In genomic region chr5:163408311-163408923, GRCh38 we compare ENCODE assay signal across 8 cellular contexts. TPM values are rescaled to one million over a fixed set of nuclear protein-coding genes. Genes with fewer than 3 reads are reported as not detected.
DNase-seq lines count a peak whose midpoint lies in the region; ATAC-seq and TF ChIP-seq lines count a peak whose summit lies in the region.

No MANE protein-coding gene starts in this region.

- intact Hi-C loops in right lobe of liver (cut with DNase I), result no loop called here

- TF ChIP-seq POLR2A in right lobe of liver (IDR thresholded peaks at IDR 0.05), result no peak

- peaks cover 13% of the 10 kb centered on the region for H3K4me1 Mint-ChIP-seq in chondrocyte (ENCODE audit: low read depth)

- H3K4me3 ChIP-seq in right lobe of liver, result no peak overlapping the region

- no peaks in the 10 kb centered on the region for H3K9me3 ChIP-seq in right lobe of liver

- no peaks in the 10 kb centered on the region for H3K36me3 Mint-ChIP-seq in chondrocyte (ENCODE audit: low read depth)

- H3K36me3 ChIP-seq in right lobe of liver, result no peaks in the 10 kb centered on the region

- H3K27ac ChIP-seq in right lobe of liver, result no peak overlapping the region

- H3K27ac Mint-ChIP-seq in chondrocyte (ENCODE audit: unreplicated experiment), result peak overlapping the region; percentile 6

- H3K4me3 Mint-ChIP-seq in chondrocyte (ENCODE audit: unreplicated experiment), result no peak overlapping the region

- H3K27me3 ChIP-seq in right lobe of liver, result no peaks in the 10 kb centered on the region

- no peaks in the 10 kb centered on the region for H3K9me3 Mint-ChIP-seq in chondrocyte (ENCODE audit: low read depth)

- in situ Hi-C loops in GM13977 (cut with MboI; ENCODE audit: low pct_unique_long_range_greater_than_20kb, low sequenced_read_pairs, unreplicated experiment), result no loop called here

- DNase-seq in A172 (ENCODE audit: low spot score), result peak; percentile 62
- DNase-seq in GM13977 (ENCODE audit: low spot score), result peak; percentile 52
- DNase-seq in NCI-H2029 treated with DMSO at 0.1 percent for 48 hours (lab: John Stamatoyannopoulos, UW), result peak; percentile 16
- no peak for DNase-seq in chondrocyte (ENCODE audit: low spot score)
- peak in 2 of 3 donors; percentile 39 to 59 for DNase-seq in right lobe of liver
- DNase-seq in stimulated activated CD4-positive, alpha-beta T cell treated with anti-CD3 and anti-CD28 coated beads, TNF-alpha, amount 100 ng/mL, for 24 hours (ENCODE audit: low read depth in 3 of 3), result peak; percentile 10 to 36 (median 16)

- ATAC-seq in HG02870 (IDR thresholded peaks at IDR 0.05; ENCODE audit: unreplicated experiment) (peak; percentile 58), right lobe of liver (peak; percentile 83 to 95 (median 88))
- ATAC-seq in activated CD4-positive, CD25-positive, alpha-beta regulatory T cell treated with anti-CD3 and anti-CD28 coated beads, Interleukin-2, amount 50 U/mL, for 24 hours, result peak; percentile 71 to 81

- H3K4me1 ChIP-seq in right lobe of liver, result no peaks in the 10 kb centered on the region

- TF ChIP-seq CTCF in GM13977 (IDR thresholded peaks at IDR 0.05; ENCODE audit: extremely low read depth, insufficient read depth, missing control alignments) (peak; percentile 85), chondrocyte (IDR thresholded peaks at IDR 0.05) (peak; percentile 96), right lobe of liver (IDR thresholded peaks at IDR 0.05) (peak; percentile 84 to 91 (median 87))

- peaks cover 26% of the 10 kb centered on the region for H3K27me3 Mint-ChIP-seq in chondrocyte (ENCODE audit: low read depth)

- 13% methylated on average over 9 of the region's 9 CpGs for WGBS in right lobe of liver (ENCODE audit: insufficient coverage, low coverage, low lambda C conversion rate, missing lambda C conversion rate)

RNA-seq across cellular contexts. Expression of gene CCNG1, which starts 29.0 kb away (rescaled TPM):
- 193 and 201 TPM in 2 replicates for total RNA-seq in A172 (2014; rRNA removed; shearing (Covaris generic))
- total RNA-seq in chondrocyte, result 70.5 to 90.6 TPM (median 80.0 TPM) in 3 replicates
- 100 to 1,000 TPM in 1 of 6 experiments, 10 to 100 TPM in 5; 47.7 to 146 (median 80.1) TPM for total RNA-seq in right lobe of liver

RNA-seq across cellular contexts. Expression of gene NUDCD2, which starts 51.5 kb away (rescaled TPM):
- total RNA-seq in A172 (2014; rRNA removed; shearing (Covaris generic)), result 28.3 and 29.3 TPM in 2 replicates
- total RNA-seq in chondrocyte (24.6 to 27.1 TPM (median 27.0 TPM) in 3 replicates), right lobe of liver (10 to 100 TPM in 4 of 6 experiments, 1 to 10 TPM in 2; 2.0 to 16.9 (median 11.8) TPM)

RNA-seq across cellular contexts. Expression of gene HMMR, which starts 52.0 kb away (rescaled TPM):
- total RNA-seq in A172 (2014; rRNA removed; shearing (Covaris generic)), result 87.2 and 94.1 TPM in 2 replicates
- total RNA-seq in chondrocyte (3.7 to 4.2 TPM (median 3.9 TPM) in 3 replicates), right lobe of liver (1 to 10 TPM in 4 of 6 experiments, under 1 TPM in 2; 0.11 to 3.0 (median 1.1) TPM)

Comparison
In these comparisons a context has a peak if more than half of its experiments do, and no peak if none do; other contexts are left out.
1. RNA of gene HMMR, which starts 52.0 kb away (total RNA-seq): 87.2 to 94.1 TPM in A172; 3.7 to 4.2 TPM in chondrocyte and 0.11 to 3.0 TPM in right lobe of liver; every median in the first group is over 10 times any median in the second.
2. Peak in every context shown above with its lines, with median percentiles within 50 percentile points of each other: CTCF ChIP-seq and ATAC-seq.